In genomic region chr12:19432309-19433170, GRCh38 we compare ENCODE assay signal across 1 cellular context.
TF ChIP-seq lines count a peak whose summit lies in the region.

No MANE protein-coding gene starts in this region.

TF ChIP-seq in GM12878, 131 proteins besides CTCF, POLR2A, EP300 and RAD21 (continued from another document):
- no peak for TF ChIP-seq PBX3 (IDR thresholded peaks at IDR 0.05; ENCODE audit: insufficient replicate concordance, low read depth, low read length)
- TF ChIP-seq ZBTB11 (CRISPR knock-in tag; IDR thresholded peaks at IDR 0.05) = no peak
- TF ChIP-seq SMC3 (IDR thresholded peaks at IDR 0.05; ENCODE audit: borderline replicate concordance, low read length) = no peak
- TF ChIP-seq IKZF2 (IDR thresholded peaks at IDR 0.05) = no peak
- TF ChIP-seq PAX8 (IDR thresholded peaks at IDR 0.05) = no peak
- no peak for TF ChIP-seq CREM (IDR thresholded peaks at IDR 0.05; ENCODE audit: low read depth)
- TF ChIP-seq MYC (IDR thresholded peaks at IDR 0.05; ENCODE audit: insufficient read depth, insufficient read length, insufficient replicate concordance, low read length, severe bottlenecking) = no peak
- TF ChIP-seq SMAD5 (IDR thresholded peaks at IDR 0.05; ENCODE audit: low read depth) = no peak
- TF ChIP-seq POU2F2 (IDR thresholded peaks at IDR 0.05; ENCODE audit: borderline replicate concordance, low read depth, low read length) = no peak
- no peak for TF ChIP-seq DPF2 (IDR thresholded peaks at IDR 0.05)
- no peak for TF ChIP-seq PKNOX1 (IDR thresholded peaks at IDR 0.05)
- TF ChIP-seq ATF7 (IDR thresholded peaks at IDR 0.05; ENCODE audit: low read depth) = no peak
- no peak for TF ChIP-seq TCF7 (IDR thresholded peaks at IDR 0.05; ENCODE audit: borderline replicate concordance)
- TF ChIP-seq CHD4 (IDR thresholded peaks at IDR 0.05) = no peak
